8 cellular contexts compared by ENCODE assay signal in genomic region chr13:57629391-57629804, GRCh38. TPM values are rescaled to one million over a fixed set of nuclear protein-coding genes. Genes with fewer than 3 reads are reported as not detected.
A peak's percentile ranks its signal among the peaks of the same experiment; 100 is the strongest.
DNase-seq lines count a peak whose midpoint lies in the region; ATAC-seq, FAIRE-seq and TF ChIP-seq lines count a peak whose summit lies in the region.

No MANE protein-coding gene starts in this region.

- no peak for ATAC-seq in WTC11

- CTCF ChIA-PET in WTC11 (lab: Charles Lee) = interaction anchor here (0.6 to 2.6 kb wide), 3 partner anchors 48 to 165 kb away, joined by 3 to 9 read pairs (median 8); no protein-coding TSS in a partner anchor

- H3K4me3 Mint-ChIP-seq in WTC11 = peak overlapping the region; percentile 92
- H3K4me3 Mint-ChIP-seq in glutamatergic neuron (ENCODE audit: unreplicated experiment) = peak overlapping the region; percentile 95

- no peaks in the 10 kb centered on the region for H3K9me3 Mint-ChIP-seq in WTC11
- H3K9me3 Mint-ChIP-seq in glutamatergic neuron (ENCODE audit: unreplicated experiment) = peaks cover 36% of the 10 kb centered on the region

- H3K27ac Mint-ChIP-seq in WTC11 (no peak overlapping the region), glutamatergic neuron (ENCODE audit: unreplicated experiment) (peak overlapping the region; percentile 83)

- H3K27me3 Mint-ChIP-seq in WTC11 (ENCODE audit: low read depth) = peaks cover 73% of the 10 kb centered on the region
- peaks cover 38% of the 10 kb centered on the region for H3K27me3 Mint-ChIP-seq in glutamatergic neuron (ENCODE audit: unreplicated experiment)

- H3K36me3 Mint-ChIP-seq in WTC11 = no peaks in the 10 kb centered on the region
- H3K36me3 Mint-ChIP-seq in glutamatergic neuron (ENCODE audit: unreplicated experiment) = peaks cover 4% of the 10 kb centered on the region

- intact Hi-C loops in posterior vena cava (cut with DNase I) = no loop called here

- no peak for TF ChIP-seq POLR2A in GM12891 (IDR thresholded peaks at IDR 0.05; ENCODE audit: low read depth, low read length)

- POLR2A ChIA-PET in WTC11 (lab: Charles Lee) = no interaction called here

- peaks cover 39% of the 10 kb centered on the region for H3K4me1 Mint-ChIP-seq in WTC11
- H3K4me1 Mint-ChIP-seq in glutamatergic neuron (ENCODE audit: low read depth, unreplicated experiment) = peaks cover 10% of the 10 kb centered on the region

- FAIRE-seq in GM12891 (lab: Jason Lieb, UNC) = no peak

- peak; percentile 18 for DNase-seq in GM03348 (ENCODE audit: low spot score)
- DNase-seq in WTC11 (ENCODE audit: low spot score) = no peak
- no peak for DNase-seq in glutamatergic neuron
- peak; percentile 77 for DNase-seq in posterior vena cava (ENCODE audit: low spot score)
- no peak for DNase-seq in Kasumi-1 (lab: John Stamatoyannopoulos, UW)
- no peak for DNase-seq in COR-L47 (lab: John Stamatoyannopoulos, UW)
- no peak for DNase-seq in stimulated activated CD8-positive, alpha-beta memory T cell treated with anti-CD3 and anti-CD28 coated beads, Interleukin-4, amount 100 ng/mL, for 48 hours
- DNase-seq in GM12891 (ENCODE audit: insufficient read length, low spot score) = no peak

- TF ChIP-seq CTCF in WTC11 (IDR thresholded peaks at IDR 0.05) (no peak), glutamatergic neuron (IDR thresholded peaks at IDR 0.05; ENCODE audit: partially characterized antibody, unreplicated experiment) (no peak)

TF ChIP-seq in WTC11, 78 proteins besides CTCF, POLR2A, EP300 and RAD21:
- TF ChIP-seq NR1H2 (CRISPR knock-in tag; IDR thresholded peaks at IDR 0.05) (no peak), ZBTB21 (CRISPR knock-in tag; IDR thresholded peaks at IDR 0.05; ENCODE audit: borderline replicate concordance) (0 out of 2 replicates have a peak, but pooled peaks have one; percentile 32)

TF ChIP-seq in GM12891, 5 proteins besides CTCF, POLR2A, EP300 and RAD21:
- TF ChIP-seq TAF1 (IDR thresholded peaks at IDR 0.05; ENCODE audit: low read depth, low read length) (no peak), PAX5 (IDR thresholded peaks at IDR 0.05; ENCODE audit: insufficient read depth, low read length, severe bottlenecking) (no peak), POU2F2 (IDR thresholded peaks at IDR 0.05; ENCODE audit: low read depth, low read length) (no peak)

RNA-seq across cellular contexts. Expression of gene PCDH17, which starts 2.1 kb away (rescaled TPM):
- total RNA-seq in WTC11 (2021) (0.85 to 1.1 TPM (median 0.89 TPM) in 3 replicates), glutamatergic neuron (ENCODE audit: unreplicated experiment) (51.8 TPM), posterior vena cava (10 to 100 TPM in 1 of 2 donors, 1 to 10 TPM in 1; 7.3 to 10.5 TPM)
- polyA plus RNA-seq in GM12891 (2012; ENCODE audit: low read depth, missing spikeins) = not detected

Comparison
In these comparisons a context has a peak if more than half of its experiments do, and no peak if none do; other contexts are left out.
1. DNase-seq: peak in GM03348 (single experiment) and posterior vena cava (single experiment); none in WTC11 (single experiment), glutamatergic neuron (single experiment), Kasumi-1 (0 of 2), COR-L47 (single experiment), stimulated activated CD8-positive, alpha-beta memory T cell treated with anti-CD3 and anti-CD28 coated beads, Interleukin-4, amount 100 ng/mL, for 48 hours (single experiment) and GM12891 (single experiment).